ENCODE assay signal across 8 cellular contexts in the genomic region with DNA sequence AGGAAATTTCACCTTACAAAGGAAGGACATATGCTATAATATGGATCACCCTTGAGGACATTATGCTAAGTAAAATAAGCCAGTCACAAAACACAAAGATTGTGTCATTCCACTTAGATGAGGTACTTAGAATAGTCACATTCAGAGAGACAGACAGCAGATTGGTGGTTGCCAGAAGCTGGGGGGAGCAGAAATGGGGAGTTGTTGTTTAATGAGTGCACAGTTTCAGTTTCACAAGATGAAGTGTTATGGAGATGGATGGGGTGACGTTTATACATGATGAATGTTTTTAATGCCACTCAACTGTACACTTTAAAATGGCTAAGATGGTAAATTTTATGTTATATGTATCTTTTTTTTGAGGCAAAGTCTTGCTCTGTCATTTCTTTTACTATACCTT. TPM values are rescaled to one million over a fixed set of nuclear protein-coding genes. Genes with fewer than 3 reads are reported as not detected.
DNase-seq lines count a peak whose midpoint lies in the region; ATAC-seq and TF ChIP-seq lines count a peak whose summit lies in the region.

No MANE protein-coding gene starts in this region.

- peaks cover 0 to 4% of the 10 kb centered on the region in 2 donors for H3K9me3 Mint-ChIP-seq in activated naive CD4-positive, alpha-beta T cell treated with anti-CD3 and anti-CD28 coated beads, Interleukin-2, amount 50 U/mL, for 72 hours

- peak; percentile 15 for DNase-seq in stimulated activated CD4-positive, alpha-beta T cell treated with anti-CD3 and anti-CD28 coated beads, Interleukin-4, amount 100 ng/mL, for 1 hour
- no peak for DNase-seq in stimulated activated CD4-positive, alpha-beta T cell treated with anti-CD3 and anti-CD28 coated beads, Interleukin-4, amount 100 ng/mL, for 4 hours
- DNase-seq in activated naive CD4-positive, alpha-beta T cell treated with anti-CD3 and anti-CD28 coated beads, Interleukin-2, amount 50 U/mL, for 72 hours (ENCODE audit: low spot score in 2 of 2): no peak
- DNase-seq in upper lobe of right lung (no peak), ureter (ENCODE audit: low spot score) (no peak), NCI-H82 (lab: John Stamatoyannopoulos, UW) (no peak)

- no peaks in the 10 kb centered on the region for H3K9me3 ChIP-seq in upper lobe of right lung

- H3K27ac Mint-ChIP-seq in activated naive CD4-positive, alpha-beta T cell treated with anti-CD3 and anti-CD28 coated beads, Interleukin-2, amount 50 U/mL, for 72 hours: no peak overlapping the region

- H3K36me3 Mint-ChIP-seq in activated naive CD4-positive, alpha-beta T cell treated with anti-CD3 and anti-CD28 coated beads, Interleukin-2, amount 50 U/mL, for 72 hours: peaks cover 5 to 7% of the 10 kb centered on the region in 2 donors

- intact Hi-C loops in upper lobe of right lung (cut with DNase I): no loop called here

- H3K36me3 ChIP-seq in upper lobe of right lung: no peaks in the 10 kb centered on the region

- H3K27ac ChIP-seq in upper lobe of right lung: no peak overlapping the region

- H3K4me1 ChIP-seq in upper lobe of right lung: peaks cover 16% of the 10 kb centered on the region

- no peak for TF ChIP-seq CTCF in upper lobe of right lung (IDR thresholded peaks at IDR 0.05)

- ATAC-seq in HG03439 (IDR thresholded peaks at IDR 0.05; ENCODE audit: unreplicated experiment) (peak; percentile 45), upper lobe of right lung (peak; percentile 27), GM18511 (IDR thresholded peaks at IDR 0.05; ENCODE audit: unreplicated experiment) (no peak)
- ATAC-seq in activated naive CD4-positive, alpha-beta T cell treated with anti-CD3 and anti-CD28 coated beads, Interleukin-2, amount 50 U/mL, for 72 hours: peak; percentile 86 to 99

- no peak overlapping the region for H3K4me3 ChIP-seq in upper lobe of right lung

- H3K27me3 ChIP-seq in upper lobe of right lung: no peaks in the 10 kb centered on the region

RNA-seq across cellular contexts. Expression of a gene that starts 14.8 kb away (rescaled TPM):
- 10 to 100 TPM in 1 of 2 donors, 1 to 10 TPM in 1; 7.0 to 17.4 TPM for total RNA-seq in activated naive CD4-positive, alpha-beta T cell treated with anti-CD3 and anti-CD28 coated beads, Interleukin-2, amount 50 U/mL, for 72 hours
- total RNA-seq in upper lobe of right lung: 43.9 TPM
- total RNA-seq in ureter: 36.6 TPM
